ENCODE assay signal across 8 cellular contexts in the genomic region with DNA sequence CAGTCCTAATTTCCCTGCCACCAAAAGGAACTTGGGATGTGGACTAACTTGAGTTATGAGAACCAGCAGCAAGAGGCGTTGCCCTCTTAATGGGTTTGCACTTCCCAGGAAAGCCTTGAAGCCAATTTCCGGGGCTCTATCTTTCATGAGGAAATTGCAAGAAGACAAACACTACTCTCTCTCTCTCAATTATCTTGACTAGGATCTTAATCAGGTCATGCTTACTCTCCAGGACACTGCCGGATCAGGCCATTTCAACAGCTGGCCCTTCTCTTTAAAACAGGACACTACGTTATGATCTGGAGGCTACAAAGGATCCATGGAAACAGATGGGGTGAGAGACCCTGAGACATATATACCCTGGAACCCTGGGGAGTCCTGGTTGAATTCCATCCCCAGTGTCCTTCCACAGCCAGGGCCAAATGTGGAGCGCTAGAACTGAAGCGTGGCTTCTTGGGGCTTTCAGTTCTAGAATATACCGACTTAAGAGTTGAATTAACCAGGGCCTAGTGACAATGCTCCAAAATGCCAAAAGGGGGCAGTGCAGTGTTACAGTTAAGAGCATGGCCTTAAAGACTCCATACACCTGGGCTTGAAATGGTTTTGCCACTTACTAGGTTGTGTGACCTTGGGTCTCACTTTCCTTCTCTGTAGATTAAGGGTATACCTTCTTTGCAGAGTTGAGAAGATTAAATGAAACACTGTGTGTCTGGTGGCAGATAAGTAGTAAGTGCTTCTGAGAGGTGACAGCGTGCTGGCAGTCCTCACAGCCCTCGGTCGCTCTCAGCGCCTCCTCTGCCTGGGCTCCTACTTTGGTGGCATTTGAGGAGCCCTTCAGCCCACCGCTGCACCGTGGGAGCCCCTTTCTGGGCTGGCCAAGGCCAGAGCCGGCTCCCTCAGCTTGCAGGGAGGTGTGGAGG. TPM values are rescaled to one million over a fixed set of nuclear protein-coding genes. Genes with fewer than 3 reads are reported as not detected.
DNase-seq lines count a peak whose midpoint lies in the region; ATAC-seq and TF ChIP-seq lines count a peak whose summit lies in the region.

No MANE protein-coding gene starts in this region.

- DNase-seq in GDM1 (lab: John Stamatoyannopoulos, UW) (peak; percentile 50), activated T-helper 1 cell treated with Interleukin-2 at 50 U/mL for 16 hours (ENCODE audit: low read depth) (peak; percentile 13), foreskin fibroblast (peak; percentile 52 to 82), osteocyte (ENCODE audit: extremely low spot score, unreplicated experiment) (no peak)

- H3K4me2 ChIP-seq in OCI-LY3 (ENCODE audit: low read length) = no peak overlapping the region

- no peak overlapping the region for H3K27ac Mint-ChIP-seq in osteocyte (ENCODE audit: unreplicated experiment)

- H3K79me2 ChIP-seq in OCI-LY3 (ENCODE audit: low read length) = no peaks in the 10 kb centered on the region

- no peaks in the 10 kb centered on the region for H3K4me1 ChIP-seq in OCI-LY3 (ENCODE audit: low read length)

- H3K27me3 Mint-ChIP-seq in osteocyte (ENCODE audit: unreplicated experiment) = no peaks in the 10 kb centered on the region

- no peak overlapping the region for H3K4me3 ChIP-seq in OCI-LY3 (ENCODE audit: low read length)
- no peak overlapping the region for H3K4me3 ChIP-seq in foreskin fibroblast (ENCODE audit: low read depth in 1 of 2, low read length in 2 of 2)

- TF ChIP-seq EP300 in Ishikawa (IDR thresholded peaks at IDR 0.05; ENCODE audit: borderline replicate concordance) = no peak

- H3K27me3 ChIP-seq in OCI-LY3 (ENCODE audit: low read depth, low read length) = no peaks in the 10 kb centered on the region

- peak; percentile 90 for TF ChIP-seq RAD21 in Ishikawa (IDR thresholded peaks at IDR 0.05; ENCODE audit: low read depth)

- TF ChIP-seq CTCF in OCI-LY3 (IDR thresholded peaks at IDR 0.05; ENCODE audit: low read depth, low read length) = peak; percentile 89
- TF ChIP-seq CTCF in foreskin fibroblast (IDR thresholded peaks at IDR 0.05; ENCODE audit: low read depth, low read length) = peak; percentile 71
- peak; percentile 74 for TF ChIP-seq CTCF in osteocyte (IDR thresholded peaks at IDR 0.05)

- H4K20me1 ChIP-seq in OCI-LY3 (ENCODE audit: insufficient read depth, low read length) = peaks cover 12% of the 10 kb centered on the region; the same call in 1 of the 2 replicates

- H3K9ac ChIP-seq in OCI-LY3 (ENCODE audit: low read length) = no peak overlapping the region

- H3K9me3 ChIP-seq in OCI-LY3 (ENCODE audit: insufficient read depth, low read length) = no peaks in the 10 kb centered on the region

- peaks cover 8% of the 10 kb centered on the region for H3K4me1 Mint-ChIP-seq in osteocyte (ENCODE audit: unreplicated experiment)

- no peak overlapping the region for H3K4me3 Mint-ChIP-seq in osteocyte (ENCODE audit: unreplicated experiment)

- no peaks in the 10 kb centered on the region for H3K36me3 ChIP-seq in OCI-LY3 (replicated peaks; ENCODE audit: low read depth, low read length)

- H3K27ac ChIP-seq in OCI-LY3 (ENCODE audit: low read length) = no peak overlapping the region

- H3K9me3 Mint-ChIP-seq in osteocyte (ENCODE audit: unreplicated experiment) = no peaks in the 10 kb centered on the region

- ATAC-seq in HG03139 (IDR thresholded peaks at IDR 0.05; ENCODE audit: unreplicated experiment) (no peak), GM21737 (IDR thresholded peaks at IDR 0.05; ENCODE audit: unreplicated experiment) (no peak)

- H2AFZ ChIP-seq in OCI-LY3 (ENCODE audit: low read depth, low read length) = no peak overlapping the region

- H3K36me3 Mint-ChIP-seq in osteocyte (ENCODE audit: unreplicated experiment) = peaks cover 4% of the 10 kb centered on the region

TF ChIP-seq in Ishikawa, 13 proteins besides CTCF, POLR2A, EP300 and RAD21:
- TF ChIP-seq, protein P1, sequence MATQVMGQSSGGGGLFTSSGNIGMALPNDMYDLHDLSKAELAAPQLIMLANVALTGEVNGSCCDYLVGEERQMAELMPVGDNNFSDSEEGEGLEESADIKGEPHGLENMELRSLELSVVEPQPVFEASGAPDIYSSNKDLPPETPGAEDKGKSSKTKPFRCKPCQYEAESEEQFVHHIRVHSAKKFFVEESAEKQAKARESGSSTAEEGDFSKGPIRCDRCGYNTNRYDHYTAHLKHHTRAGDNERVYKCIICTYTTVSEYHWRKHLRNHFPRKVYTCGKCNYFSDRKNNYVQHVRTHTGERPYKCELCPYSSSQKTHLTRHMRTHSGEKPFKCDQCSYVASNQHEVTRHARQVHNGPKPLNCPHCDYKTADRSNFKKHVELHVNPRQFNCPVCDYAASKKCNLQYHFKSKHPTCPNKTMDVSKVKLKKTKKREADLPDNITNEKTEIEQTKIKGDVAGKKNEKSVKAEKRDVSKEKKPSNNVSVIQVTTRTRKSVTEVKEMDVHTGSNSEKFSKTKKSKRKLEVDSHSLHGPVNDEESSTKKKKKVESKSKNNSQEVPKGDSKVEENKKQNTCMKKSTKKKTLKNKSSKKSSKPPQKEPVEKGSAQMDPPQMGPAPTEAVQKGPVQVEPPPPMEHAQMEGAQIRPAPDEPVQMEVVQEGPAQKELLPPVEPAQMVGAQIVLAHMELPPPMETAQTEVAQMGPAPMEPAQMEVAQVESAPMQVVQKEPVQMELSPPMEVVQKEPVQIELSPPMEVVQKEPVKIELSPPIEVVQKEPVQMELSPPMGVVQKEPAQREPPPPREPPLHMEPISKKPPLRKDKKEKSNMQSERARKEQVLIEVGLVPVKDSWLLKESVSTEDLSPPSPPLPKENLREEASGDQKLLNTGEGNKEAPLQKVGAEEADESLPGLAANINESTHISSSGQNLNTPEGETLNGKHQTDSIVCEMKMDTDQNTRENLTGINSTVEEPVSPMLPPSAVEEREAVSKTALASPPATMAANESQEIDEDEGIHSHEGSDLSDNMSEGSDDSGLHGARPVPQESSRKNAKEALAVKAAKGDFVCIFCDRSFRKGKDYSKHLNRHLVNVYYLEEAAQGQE (IDR thresholded peaks at IDR 0.05; ENCODE audit: low read depth) = no peak
- TF ChIP-seq EGR1 (IDR thresholded peaks at IDR 0.05) = no peak
- no peak for TF ChIP-seq TAF1 (IDR thresholded peaks at IDR 0.05; ENCODE audit: low read depth)
- TF ChIP-seq, protein P2, sequence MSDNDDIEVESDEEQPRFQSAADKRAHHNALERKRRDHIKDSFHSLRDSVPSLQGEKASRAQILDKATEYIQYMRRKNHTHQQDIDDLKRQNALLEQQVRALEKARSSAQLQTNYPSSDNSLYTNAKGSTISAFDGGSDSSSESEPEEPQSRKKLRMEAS (IDR thresholded peaks at IDR 0.05) = no peak
- no peak for TF ChIP-seq YY1 (IDR thresholded peaks at IDR 0.05; ENCODE audit: low read depth)
- no peak for TF ChIP-seq CEBPB (IDR thresholded peaks at IDR 0.05)
- TF ChIP-seq ZBTB7A (IDR thresholded peaks at IDR 0.05; ENCODE audit: low read depth) = no peak
- no peak for TF ChIP-seq TCF12 (IDR thresholded peaks at IDR 0.05; ENCODE audit: low read depth)
- no peak for TF ChIP-seq NFIC (IDR thresholded peaks at IDR 0.05)
- TF ChIP-seq, protein P3, sequence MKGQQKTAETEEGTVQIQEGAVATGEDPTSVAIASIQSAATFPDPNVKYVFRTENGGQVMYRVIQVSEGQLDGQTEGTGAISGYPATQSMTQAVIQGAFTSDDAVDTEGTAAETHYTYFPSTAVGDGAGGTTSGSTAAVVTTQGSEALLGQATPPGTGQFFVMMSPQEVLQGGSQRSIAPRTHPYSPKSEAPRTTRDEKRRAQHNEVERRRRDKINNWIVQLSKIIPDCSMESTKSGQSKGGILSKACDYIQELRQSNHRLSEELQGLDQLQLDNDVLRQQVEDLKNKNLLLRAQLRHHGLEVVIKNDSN (IDR thresholded peaks at IDR 0.05) = no peak
- no peak for TF ChIP-seq CREB1 (IDR thresholded peaks at IDR 0.05; ENCODE audit: low read depth)
- no peak for TF ChIP-seq TEAD4 (IDR thresholded peaks at IDR 0.05)
- TF ChIP-seq FOXM1 (IDR thresholded peaks at IDR 0.05; ENCODE audit: borderline replicate concordance, low read depth) = no peak
TF ChIP-seq in Ishikawa: peak in this region for 0.

RNA-seq across cellular contexts. Expression of a gene that starts 21.1 kb away (rescaled TPM):
- total RNA-seq in osteocyte = 24.8 and 25.9 TPM in 2 replicates

RNA-seq across cellular contexts. Expression of a gene that starts 21.3 kb away (rescaled TPM):
- total RNA-seq in osteocyte = not detected in 2 replicates
